Comparison of ENCODE assay signal across 8 cellular contexts in genomic region chr2:98346259-98347236, GRCh38. TPM values are rescaled to one million over a fixed set of nuclear protein-coding genes. Genes with fewer than 3 reads are reported as not detected.
A peak's percentile ranks its signal among the peaks of the same experiment; 100 is the strongest.
DNase-seq lines count a peak whose midpoint lies in the region; ATAC-seq and TF ChIP-seq lines count a peak whose summit lies in the region.

Gene CNGA3, plus strand, starts transcription at chr2:98346456. Its CDS starts 23,520 bp downstream, at chr2:98369976.

- H3K27me3 ChIP-seq in AG04450 (ENCODE audit: control insufficient read depth, insufficient read depth, low read length) (peaks cover 50% of the 10 kb centered on the region), MG63 (peaks cover 27% of the 10 kb centered on the region)

- peaks cover 87% of the 10 kb centered on the region for H3K27me3 Mint-ChIP-seq in dendritic cell treated with granulocyte-macrophage colony-stimulating factor and Interleukin-4, amounts not matched to agents 40 ng/mL and 50 ng/mL, for 4 days
- peaks cover 96% of the 10 kb centered on the region for H3K27me3 Mint-ChIP-seq in mesothelial cell of epicardium (ENCODE audit: low read depth)

- peaks cover 9% of the 10 kb centered on the region; the same call in 1 of the 2 replicates for H3K9me3 ChIP-seq in AG04450 (ENCODE audit: control insufficient read depth, insufficient read depth, low read length)
- H3K9me3 ChIP-seq in MG63 = 0 out of 2 replicates have a peak, but pooled peaks cover 1% of the 10 kb centered on the region

- H3K36me3 Mint-ChIP-seq in dendritic cell treated with granulocyte-macrophage colony-stimulating factor and Interleukin-4, amounts not matched to agents 40 ng/mL and 50 ng/mL, for 4 days (ENCODE audit: low read depth) = no peaks in the 10 kb centered on the region
- H3K36me3 Mint-ChIP-seq in mesothelial cell of epicardium = no peaks in the 10 kb centered on the region

- H3K27ac ChIP-seq in AG04450 (ENCODE audit: low read depth, low read length) = no peak within 1 kb of the TSS

- no peak for ATAC-seq in HG02763 (IDR thresholded peaks at IDR 0.05; ENCODE audit: unreplicated experiment)

- H3K27ac Mint-ChIP-seq in dendritic cell treated with granulocyte-macrophage colony-stimulating factor and Interleukin-4, amounts not matched to agents 40 ng/mL and 50 ng/mL, for 4 days = no peak within 1 kb of the TSS
- no peak within 1 kb of the TSS for H3K27ac Mint-ChIP-seq in mesothelial cell of epicardium

- peak within 1 kb of the TSS; percentile 46 for H3K4me3 Mint-ChIP-seq in dendritic cell treated with granulocyte-macrophage colony-stimulating factor and Interleukin-4, amounts not matched to agents 40 ng/mL and 50 ng/mL, for 4 days
- peak within 1 kb of the TSS; percentile 46 for H3K4me3 Mint-ChIP-seq in mesothelial cell of epicardium

- POLR2A ChIA-PET in AG04450 (lab: Yijun Ruan, JAX) = no interaction called here

- no peaks in the 10 kb centered on the region for H3K36me3 ChIP-seq in MG63

- H3K9me3 Mint-ChIP-seq in dendritic cell treated with granulocyte-macrophage colony-stimulating factor and Interleukin-4, amounts not matched to agents 40 ng/mL and 50 ng/mL, for 4 days = no peaks in the 10 kb centered on the region
- H3K9me3 Mint-ChIP-seq in mesothelial cell of epicardium = peaks cover 4% of the 10 kb centered on the region

- DNase-seq in AG04450 (ENCODE audit: low read depth, low spot score) (no peak), MG63 (peak; percentile 23), mesothelial cell of epicardium (ENCODE audit: low spot score in 2 of 2, unreplicated experiment in 2 of 2) (peak in 1 of 2 experiments; percentile 78), GDM1 (lab: John Stamatoyannopoulos, UW) (no peak), GM19240 (ENCODE audit: insufficient read length, low spot score) (no peak), H4 (ENCODE audit: low spot score) (no peak)

- CTCF ChIA-PET in AG04450 (lab: Charles Lee) = no interaction called here

- TF ChIP-seq CTCF in AG04450 (IDR thresholded peaks at IDR 0.05; ENCODE audit: low read depth, low read length) = no peak
- TF ChIP-seq CTCF in mesothelial cell of epicardium (IDR thresholded peaks at IDR 0.05; ENCODE audit: unreplicated experiment) = no peak

- intact Hi-C loops in dendritic cell treated with granulocyte-macrophage colony-stimulating factor and Interleukin-4, amounts not matched to agents 40 ng/mL and 50 ng/mL, for 4 days (cut with micrococcal nuclease) = no loop called here

- peaks cover 23% of the 10 kb centered on the region for H3K4me1 Mint-ChIP-seq in dendritic cell treated with granulocyte-macrophage colony-stimulating factor and Interleukin-4, amounts not matched to agents 40 ng/mL and 50 ng/mL, for 4 days (ENCODE audit: low read depth)
- peaks cover 5% of the 10 kb centered on the region for H3K4me1 Mint-ChIP-seq in mesothelial cell of epicardium

- peak within 1 kb of the TSS; percentile 17 for H3K4me3 ChIP-seq in AG04450 (ENCODE audit: low read depth, low read length)
- no peak within 1 kb of the TSS for H3K4me3 ChIP-seq in MG63

RNA-seq across cellular contexts. Expression of gene CNGA3, which starts in this region (rescaled TPM):
- not detected in 2 replicates for polyA plus RNA-seq in AG04450 (2011; rRNA removed)
- not detected in 2 replicates for polyA minus RNA-seq in AG04450 (2011; rRNA and poly(A)+ RNA removed)
- total RNA-seq in MG63 (2014; rRNA removed; shearing (Covaris generic); ENCODE audit: low replicate concordance) = not detected in 2 replicates
- not detected in 3 replicates for total RNA-seq in mesothelial cell of epicardium
- total RNA-seq in H4 (2014; rRNA removed; shearing (Covaris generic)) = not detected in 2 replicates

Comparison
In these comparisons a context has a peak if more than half of its experiments do, and no peak if none do; other contexts are left out.
1. Peak in DNase-seq in MG63; RNA of the gene not detected or under 1 TPM.